In the genomic region with DNA sequence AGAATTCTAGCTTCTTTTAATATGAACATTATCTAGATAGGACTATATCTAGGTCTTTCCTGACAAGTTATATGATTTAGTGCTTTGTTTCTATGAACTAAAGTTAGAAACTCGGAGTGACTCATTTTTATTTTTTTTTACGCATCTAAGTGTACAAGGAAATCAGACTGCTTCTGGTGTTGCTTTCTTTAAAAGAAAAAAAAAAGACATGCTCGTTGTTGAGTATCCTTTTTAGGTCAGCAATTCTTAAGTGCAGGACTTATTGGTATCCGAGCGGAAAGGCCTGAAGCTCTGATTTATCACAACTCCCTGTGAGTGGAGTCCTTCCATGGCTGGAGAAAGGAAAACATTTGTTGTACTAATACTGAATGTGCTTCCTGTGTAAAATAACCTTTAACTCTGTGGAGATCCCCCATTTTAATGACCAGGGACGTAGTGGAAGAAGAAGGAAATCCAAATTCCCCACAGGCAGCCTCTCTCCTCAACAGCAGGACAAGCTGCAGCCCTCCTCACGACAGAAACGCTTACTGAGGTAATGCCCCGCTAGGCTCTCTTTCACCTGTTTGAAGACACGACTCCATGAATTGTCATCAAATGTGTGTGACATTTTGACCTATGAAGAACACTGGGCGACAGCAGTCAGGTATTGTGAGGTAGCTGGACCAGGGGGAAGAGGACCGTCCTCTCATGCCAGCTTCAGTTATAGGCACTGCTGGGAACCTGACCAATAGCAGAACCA, we compare ENCODE assay signal across 14 cellular contexts. TPM values are rescaled to one million over a fixed set of nuclear protein-coding genes. Genes with fewer than 3 reads are reported as not detected.
DNase-seq lines count a peak whose midpoint lies in the region; ATAC-seq and TF ChIP-seq lines count a peak whose summit lies in the region.
"Had no signal": no experiment of that assay in that cellular context is flagged by ENCODE, and none has a peak within 500 bp of the region (broad histone marks: within the 10 kb centered on the region; RNA-seq: fewer than 3 reads in every experiment).

No MANE protein-coding gene starts in this region.

- WGBS in testis, 2 donors, result 59 to 65% methylated on average over 11 to 12 of the region's 12 CpGs

- H3K9me3 ChIP-seq in ascending aorta (no peaks in the 10 kb centered on the region), testis (no peaks in the 10 kb centered on the region)

- TF ChIP-seq CTCF in ascending aorta (IDR thresholded peaks at IDR 0.05) (no peak), testis (IDR thresholded peaks at IDR 0.05) (no peak)

- H3K36me3 ChIP-seq in ascending aorta (no peaks in the 10 kb centered on the region), testis (ENCODE audit: low read depth, missing control alignments) (no peaks in the 10 kb centered on the region)

- no peak for TF ChIP-seq POLR2A in testis (IDR thresholded peaks at IDR 0.05)

- H3K4me3 ChIP-seq in ascending aorta, result no peak overlapping the region
- H3K4me3 ChIP-seq in testis, result no peak overlapping the region

- DNase-seq in ascending aorta (ENCODE audit: low spot score in 2 of 2) (no peak), left kidney (ENCODE audit: low read depth, low spot score) (peak; percentile 57), testis (no peak), SW480 (ENCODE audit: low spot score) (no peak), NCI-H345 (lab: John Stamatoyannopoulos, UW) (no peak), NCI-H1105 (lab: John Stamatoyannopoulos, UW) (no peak)
- no peak for DNase-seq in stimulated activated CD4-positive, alpha-beta T cell treated with anti-CD3 and anti-CD28 coated beads, Interleukin-4, amount 100 ng/mL, for 1 hour
- DNase-seq: activated T-cell treated with anti-CD3 and anti-CD28 coated beads, Interleukin-2, amount 50 U/mL, for 72 hours; CD8-positive, alpha-beta T cell; midbrain; MV-4-11; OCI-M1; SW 1271 had no signal

- intact Hi-C loops in ascending aorta (cut with DNase I), result no loop called here
- intact Hi-C loops in testis (cut with DNase I; ENCODE audit: low total_unique reads), result no loop called here

- H3K27me3 ChIP-seq in ascending aorta (no peaks in the 10 kb centered on the region), testis (no peaks in the 10 kb centered on the region)

- peaks cover 0 to 16% of the 10 kb centered on the region in 2 donors for H3K4me1 ChIP-seq in ascending aorta
- no peaks in the 10 kb centered on the region for H3K4me1 ChIP-seq in testis

- peak overlapping the region; percentile 35 to 69 for H3K27ac ChIP-seq in ascending aorta
- peak overlapping the region; percentile 24 to 49 for H3K27ac ChIP-seq in testis

- peak; percentile 6 for ATAC-seq in GM21723 (IDR thresholded peaks at IDR 0.05; ENCODE audit: unreplicated experiment)
- ATAC-seq: CD8-positive, alpha-beta T cell had no signal

RNA-seq across cellular contexts. Expression of a gene that starts 17.9 kb away (rescaled TPM):
- total RNA-seq in ascending aorta (25.0 TPM), testis (10 to 100 TPM; 53.4 to 57.3 TPM)
- 114 TPM for polyA plus RNA-seq in testis (ENCODE audit: insufficient read depth, low read depth, low replicate concordance)
